In genomic region chr19:43662487-43662886, GRCh38 we compare ENCODE assay signal across 8 cellular contexts. TPM values are rescaled to one million over a fixed set of nuclear protein-coding genes. Genes with fewer than 3 reads are reported as not detected.
DNase-seq lines count a peak whose midpoint lies in the region; ATAC-seq, FAIRE-seq and TF ChIP-seq lines count a peak whose summit lies in the region.
"Had no signal": no experiment of that assay in that cellular context is flagged by ENCODE, and none has a peak within 500 bp of the region (broad histone marks: within the 10 kb centered on the region; RNA-seq: fewer than 3 reads in every experiment).

No MANE protein-coding gene starts in this region.

- H2AFZ ChIP-seq in neuronal stem cell (ENCODE audit: low read length) = no peak overlapping the region

- H3K27ac ChIP-seq in A549 (no peak overlapping the region), neuronal stem cell (replicated peaks; ENCODE audit: low read length) (no peak overlapping the region)

- H2AK5ac ChIP-seq in neuronal stem cell (ENCODE audit: low read depth, low read length) = no peak overlapping the region

- no peak overlapping the region for H4K91ac ChIP-seq in neuronal stem cell (ENCODE audit: low read depth, low read length, poor library complexity)

- no peak for TF ChIP-seq EP300 in A549 (IDR thresholded peaks at IDR 0.05)

- H2BK12ac ChIP-seq in neuronal stem cell (ENCODE audit: low read length) = no peak overlapping the region

- peak; percentile 37 for TF ChIP-seq CTCF in A549 (IDR thresholded peaks at IDR 0.05)

- peaks cover 2% of the 10 kb centered on the region for H3K79me1 ChIP-seq in neuronal stem cell (ENCODE audit: low read depth, low read length)

- peaks cover 4 to 8% of the 10 kb centered on the region in 2 donors for H3K36me3 ChIP-seq in neuronal stem cell (replicated peaks in 1 of 2; ENCODE audit: control insufficient read depth in 2 of 2, insufficient read depth in 2 of 2, low read length in 2 of 2)

- H3K18ac ChIP-seq in neuronal stem cell (ENCODE audit: low read length) = no peak overlapping the region

- peak in 1 of 2 experiments; percentile 75; a peak in 4 of 6 replicates for ATAC-seq in A549
- ATAC-seq in GM18498 (IDR thresholded peaks at IDR 0.05; ENCODE audit: unreplicated experiment) = no peak
- ATAC-seq: stimulated activated naive CD8-positive, alpha-beta T cell treated with anti-CD3 and anti-CD28 coated beads, Interleukin-15, Interleukin-2, amounts not matched to agents 100 U/mL and 50 U/mL, for 24 hours had no signal

- H3K4me1 ChIP-seq in A549 (no peaks in the 10 kb centered on the region), neuronal stem cell (ENCODE audit: control insufficient read depth in 2 of 2, insufficient read depth in 1 of 2, low read depth in 1 of 2, low read length in 2 of 2) (peaks cover 0 to 4% of the 10 kb centered on the region in 2 donors)

- no peak overlapping the region for H3K23ac ChIP-seq in neuronal stem cell (ENCODE audit: low read depth, low read length, poor library complexity)

- no peak for FAIRE-seq in A549 (lab: Jason Lieb, UNC)
- FAIRE-seq: TTC549 had no signal

- no peak for TF ChIP-seq POLR2A in A549 (IDR thresholded peaks at IDR 0.05; ENCODE audit: low read length)

- H2BK15ac ChIP-seq in neuronal stem cell (ENCODE audit: low read length) = no peak overlapping the region

- H3K9me3 ChIP-seq in A549 = 0 out of 3 replicates have a peak, but pooled peaks cover 8% of the 10 kb centered on the region
- H3K9me3 ChIP-seq in neuronal stem cell (replicated peaks in 1 of 2; ENCODE audit: control insufficient read depth in 2 of 2, insufficient read depth in 1 of 2, low read depth in 1 of 2, low read length in 2 of 2) = peaks cover 2 to 5% of the 10 kb centered on the region in 2 donors

- no peak overlapping the region for H2BK5ac ChIP-seq in neuronal stem cell (ENCODE audit: low read length)

- H3K14ac ChIP-seq in neuronal stem cell (ENCODE audit: low read length) = no peak overlapping the region

- H3K9ac ChIP-seq in neuronal stem cell (ENCODE audit: low read depth, low read length, poor library complexity) = no peak overlapping the region

- WGBS in A549 (ENCODE audit: missing lambda C conversion rate) = 87% methylated on average over 6 of the region's 6 CpGs
- WGBS in neuronal stem cell (ENCODE audit: extremely low coverage in 2 of 2, insufficient read length in 2 of 2, insufficient replicate concordance in 1 of 2), 2 donors = no CpG with 5 or more reads among the region's 6 CpGs

- H4K8ac ChIP-seq in neuronal stem cell (ENCODE audit: low read depth, low read length) = no peak overlapping the region

- H3K4me2 ChIP-seq in A549 = no peak overlapping the region
- no peak overlapping the region for H3K4me2 ChIP-seq in neuronal stem cell (ENCODE audit: insufficient read depth, low read length, poor library complexity, severe bottlenecking)

- no peak overlapping the region for H3K4ac ChIP-seq in neuronal stem cell (ENCODE audit: low read length)

- CTCF ChIA-PET in A549 (lab: Yijun Ruan, JAX) = interaction anchor here (0.6 to 3.2 kb wide), 16 partner anchors 10 to 216 kb away, joined by 3 to 22 read pairs (median 4); partner anchors contain the start of gene ZNF283

- H3K4me3 ChIP-seq in A549 (no peak overlapping the region), neuronal stem cell (ENCODE audit: low read length in 2 of 2) (no peak overlapping the region)

- peak in 1 of 2 experiments; percentile 43; a peak in 2 of 5 replicates for TF ChIP-seq RAD21 in A549 (conservative IDR thresholded peaks at IDR 0.05 in 1 of 2, IDR thresholded peaks at IDR 0.05 in 1 of 2)

- no peaks in the 10 kb centered on the region for H3K27me3 ChIP-seq in neuronal stem cell (ENCODE audit: control insufficient read depth in 3 of 3, insufficient read depth in 3 of 3, low read depth in 1 of 3, low read length in 3 of 3)

- POLR2A ChIA-PET in A549 (lab: Yijun Ruan, JAX) = no interaction called here

- no peak overlapping the region for H2BK120ac ChIP-seq in neuronal stem cell (ENCODE audit: low read depth, low read length)

- DNase-seq in A549 (ENCODE audit: low read depth in 1 of 2, low spot score in 1 of 2) (no peak), HuH-7 (ENCODE audit: low spot score) (peak; percentile 47), dermis microvascular lymphatic vessel endothelial cell (ENCODE audit: low read depth in 2 of 2) (peak; percentile 21 to 34), retina (no peak), neuronal stem cell (ENCODE audit: low spot score) (no peak)
- DNase-seq: stimulated activated naive CD8-positive, alpha-beta T cell treated with anti-CD3 and anti-CD28 coated beads, Interleukin-15, Interleukin-2, amounts not matched to agents 100 U/mL and 50 U/mL, for 24 hours had no signal

TF ChIP-seq in A549, 52 proteins besides CTCF, POLR2A, EP300 and RAD21:
- TF ChIP-seq BHLHE40 (IDR thresholded peaks at IDR 0.05; ENCODE audit: low read depth, low read length) (no peak), SMC3 (IDR thresholded peaks at IDR 0.05) (0 out of 3 replicates have a peak, but pooled peaks have one; percentile 19)

RNA-seq across cellular contexts. Expression of gene PLAUR, which starts 7.5 kb away (rescaled TPM):
- polyA plus RNA-seq in A549 (2011; rRNA removed) = 48.6 and 55.3 TPM in 2 replicates
- 61.1 and 62.6 TPM in 2 replicates for polyA plus RNA-seq in A549 (2012; cell fraction: cytosol; rRNA removed)
- polyA plus RNA-seq in A549 (2012; cell fraction: nucleus; rRNA removed) = 93.5 and 95.3 TPM in 2 replicates
- 27.4 to 29.0 TPM (median 28.3 TPM) in 3 replicates for polyA plus RNA-seq in A549 (2017; fragmentation: RNase III; extraction: RNeasy Plus Mini Kit Qiagen cat#74134 plus additional on column Dnase treatment)
- 40.2 and 50.4 TPM in 2 replicates for polyA minus RNA-seq in A549 (2011; rRNA and poly(A)+ RNA removed)
- 9.6 and 12.8 TPM in 2 replicates for total RNA-seq in dermis microvascular lymphatic vessel endothelial cell
- polyA plus RNA-seq in neuronal stem cell (2013, experiment 1 of 2) = 22.9 TPM
- 24.0 TPM for polyA plus RNA-seq in neuronal stem cell (2013, experiment 2 of 2)

RNA-seq across cellular contexts. Expression of gene CADM4, which starts 22.8 kb away (rescaled TPM):
- polyA plus RNA-seq in A549 (2011; rRNA removed) (4.2 and 4.7 TPM in 2 replicates), A549 (2017; fragmentation: RNase III; extraction: RNeasy Plus Mini Kit Qiagen cat#74134 plus additional on column Dnase treatment) (8.8 to 10.1 TPM (median 9.2 TPM) in 3 replicates)
- 5.9 and 7.6 TPM in 2 replicates for polyA plus RNA-seq in A549 (2012; cell fraction: cytosol; rRNA removed)
- polyA plus RNA-seq in A549 (2012; cell fraction: nucleus; rRNA removed) = 6.7 and 7.8 TPM in 2 replicates
- 3.3 and 3.7 TPM in 2 replicates for polyA minus RNA-seq in A549 (2011; rRNA and poly(A)+ RNA removed)
- 9.2 and 22.9 TPM in 2 replicates for total RNA-seq in dermis microvascular lymphatic vessel endothelial cell
- polyA plus RNA-seq in neuronal stem cell (2013, experiment 1 of 2) = 55.1 TPM
- 63.7 TPM for polyA plus RNA-seq in neuronal stem cell (2013, experiment 2 of 2)

RNA-seq across cellular contexts. Expression of gene ZNF428, which starts 43.1 kb away (rescaled TPM):
- polyA plus RNA-seq in A549 (2011; rRNA removed) (19.3 and 22.9 TPM in 2 replicates), A549 (2017; fragmentation: RNase III; extraction: RNeasy Plus Mini Kit Qiagen cat#74134 plus additional on column Dnase treatment) (47.7 to 58.5 TPM (median 52.4 TPM) in 3 replicates)
- 56.2 and 66.0 TPM in 2 replicates for polyA plus RNA-seq in A549 (2012; cell fraction: cytosol; rRNA removed)
- polyA plus RNA-seq in A549 (2012; cell fraction: nucleus; rRNA removed) = 26.1 and 30.9 TPM in 2 replicates
- polyA minus RNA-seq in A549 (2011; rRNA and poly(A)+ RNA removed) = 4.5 and 6.1 TPM in 2 replicates
- total RNA-seq in dermis microvascular lymphatic vessel endothelial cell = 55.1 and 60.6 TPM in 2 replicates
- polyA plus RNA-seq in neuronal stem cell (2013, experiment 1 of 2) = 35.6 TPM
- polyA plus RNA-seq in neuronal stem cell (2013, experiment 2 of 2) = 32.7 TPM

RNA-seq across cellular contexts. Expression of gene SRRM5, which starts 50.6 kb away (rescaled TPM):
- polyA plus RNA-seq in A549 (2011; rRNA removed) (0.41 and 0.47 TPM in 2 replicates), A549 (2017; fragmentation: RNase III; extraction: RNeasy Plus Mini Kit Qiagen cat#74134 plus additional on column Dnase treatment) (0.44 to 0.55 TPM (median 0.50 TPM) in 3 replicates)
- polyA plus RNA-seq in A549 (2012; cell fraction: cytosol; rRNA removed) = 0.31 and 0.37 TPM in 2 replicates
- polyA plus RNA-seq in A549 (2012; cell fraction: nucleus; rRNA removed) = 1.4 and 1.6 TPM in 2 replicates
- 0.24 and 0.37 TPM in 2 replicates for polyA minus RNA-seq in A549 (2011; rRNA and poly(A)+ RNA removed)
- total RNA-seq in dermis microvascular lymphatic vessel endothelial cell = under 0.01 TPM in 1 of 2 replicates, not detected in the other
- polyA plus RNA-seq in neuronal stem cell (2013, experiment 1 of 2) = 0.20 TPM
- 0.26 TPM for polyA plus RNA-seq in neuronal stem cell (2013, experiment 2 of 2)

RNA-seq across cellular contexts. Expression of gene IRGC, which starts 53.4 kb away (rescaled TPM):
- polyA plus RNA-seq in A549 (2011; rRNA removed) (not detected in 2 replicates), A549 (2017; fragmentation: RNase III; extraction: RNeasy Plus Mini Kit Qiagen cat#74134 plus additional on column Dnase treatment) (not detected in 3 replicates)
- not detected in 2 replicates for polyA plus RNA-seq in A549 (2012; cell fraction: cytosol; rRNA removed)
- not detected in 2 replicates for polyA plus RNA-seq in A549 (2012; cell fraction: nucleus; rRNA removed)
- not detected in 2 replicates for polyA minus RNA-seq in A549 (2011; rRNA and poly(A)+ RNA removed)
- not detected in 2 replicates for total RNA-seq in dermis microvascular lymphatic vessel endothelial cell
- polyA plus RNA-seq in neuronal stem cell (2013, experiment 1 of 2) = not detected
- polyA plus RNA-seq in neuronal stem cell (2013, experiment 2 of 2) = not detected

Comparison
In these comparisons a context has a peak if more than half of its experiments do, and no peak if none do; other contexts are left out.
1. DNase-seq: peak in HuH-7 (single experiment) and dermis microvascular lymphatic vessel endothelial cell (2 of 2); none in A549 (0 of 2), retina (single experiment) and neuronal stem cell (single experiment).